1 cellular context compared by ENCODE assay signal in the genomic region with DNA sequence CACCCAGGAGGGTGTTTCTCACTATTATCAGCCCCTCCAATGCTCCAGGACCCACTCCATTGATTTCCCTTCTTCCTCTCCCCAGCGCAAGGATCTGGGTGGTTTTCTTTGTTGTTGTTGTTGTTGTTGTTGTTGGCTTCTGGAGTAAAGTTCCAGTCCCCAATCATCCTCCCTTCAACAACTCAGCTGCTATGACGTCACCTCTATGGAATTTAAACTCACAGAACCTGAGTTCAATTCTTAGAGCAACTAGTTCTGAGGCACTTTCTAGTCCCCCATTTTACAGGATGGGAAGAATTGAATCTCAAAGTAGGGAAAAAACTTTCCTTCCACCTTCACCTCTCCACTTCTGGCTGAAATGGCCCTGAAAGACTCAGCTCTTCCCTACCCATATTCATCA.
TF ChIP-seq lines count a peak whose summit lies in the region.

No MANE protein-coding gene starts in this region.

TF ChIP-seq in K562, 482 proteins besides CTCF, POLR2A, EP300 and RAD21:
- TF ChIP-seq JUND (IDR thresholded peaks at IDR 0.05; ENCODE audit: borderline replicate concordance, low read depth, low read length) (peak; percentile 55; the same call in 1 of the 2 replicates), JUND (tag; IDR thresholded peaks at IDR 0.05; ENCODE audit: borderline replicate concordance, low read depth, low read length) (peak; percentile 54; the same call in 1 of the 3 replicates), CEBPB (tag; IDR thresholded peaks at IDR 0.05) (no peak), NFIX (CRISPR knock-in tag; IDR thresholded peaks at IDR 0.05; ENCODE audit: low read depth) (no peak), ATF3 (IDR thresholded peaks at IDR 0.05) (peak; percentile 83), ATF3 (CRISPR knock-in tag; conservative IDR thresholded peaks at IDR 0.05) (no peak), ATF7 (IDR thresholded peaks at IDR 0.05) (peak; percentile 81), ADNP (tag; IDR thresholded peaks at IDR 0.05) (no peak)
- TF ChIP-seq, protein P1, sequence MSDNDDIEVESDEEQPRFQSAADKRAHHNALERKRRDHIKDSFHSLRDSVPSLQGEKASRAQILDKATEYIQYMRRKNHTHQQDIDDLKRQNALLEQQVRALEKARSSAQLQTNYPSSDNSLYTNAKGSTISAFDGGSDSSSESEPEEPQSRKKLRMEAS (CRISPR knock-in tag; IDR thresholded peaks at IDR 0.05), result no peak
- TF ChIP-seq, protein P2, sequence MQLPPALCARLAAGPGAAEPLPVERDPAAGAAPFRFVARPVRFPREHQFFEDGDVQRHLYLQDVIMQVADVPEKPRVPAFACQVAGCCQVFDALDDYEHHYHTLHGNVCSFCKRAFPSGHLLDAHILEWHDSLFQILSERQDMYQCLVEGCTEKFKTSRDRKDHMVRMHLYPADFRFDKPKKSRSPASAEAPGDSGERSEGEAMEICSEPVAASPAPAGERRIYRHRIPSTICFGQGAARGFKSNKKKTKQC (CRISPR knock-in tag; IDR thresholded peaks at IDR 0.05), result no peak
- TF ChIP-seq, protein P3, sequence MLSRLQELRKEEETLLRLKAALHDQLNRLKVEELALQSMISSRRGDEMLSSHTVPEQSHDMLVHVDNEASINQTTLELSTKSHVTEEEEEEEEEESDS (CRISPR knock-in tag; IDR thresholded peaks at IDR 0.05), result no peak
- TF ChIP-seq, protein P4, sequence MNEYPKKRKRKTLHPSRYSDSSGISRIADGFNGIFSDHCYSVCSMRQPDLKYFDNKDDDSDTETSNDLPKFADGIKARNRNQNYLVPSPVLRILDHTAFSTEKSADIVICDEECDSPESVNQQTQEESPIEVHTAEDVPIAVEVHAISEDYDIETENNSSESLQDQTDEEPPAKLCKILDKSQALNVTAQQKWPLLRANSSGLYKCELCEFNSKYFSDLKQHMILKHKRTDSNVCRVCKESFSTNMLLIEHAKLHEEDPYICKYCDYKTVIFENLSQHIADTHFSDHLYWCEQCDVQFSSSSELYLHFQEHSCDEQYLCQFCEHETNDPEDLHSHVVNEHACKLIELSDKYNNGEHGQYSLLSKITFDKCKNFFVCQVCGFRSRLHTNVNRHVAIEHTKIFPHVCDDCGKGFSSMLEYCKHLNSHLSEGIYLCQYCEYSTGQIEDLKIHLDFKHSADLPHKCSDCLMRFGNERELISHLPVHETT (CRISPR knock-in tag; conservative IDR thresholded peaks at IDR 0.05 in 1 of 2, IDR thresholded peaks at IDR 0.05 in 1 of 2), result no peak
